In the genomic region with DNA sequence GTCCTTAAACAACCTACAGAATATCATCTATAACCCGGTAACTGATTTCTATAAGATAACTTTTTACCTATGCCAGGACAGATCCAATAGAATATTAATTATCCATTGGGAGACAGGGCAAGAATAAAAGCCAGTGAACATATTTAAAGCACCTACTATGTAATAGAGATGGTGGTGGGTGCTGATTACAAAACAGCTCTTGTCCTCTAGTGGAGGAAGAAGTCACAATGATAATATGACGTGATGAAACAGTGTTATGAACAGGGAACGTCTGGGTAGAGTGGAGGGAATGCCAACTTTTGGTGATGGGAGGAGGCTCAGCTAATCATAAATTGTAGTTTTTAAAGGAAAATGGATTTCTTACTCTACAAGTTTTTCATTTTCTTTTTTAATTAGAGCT, we compare ENCODE assay signal across 23 cellular contexts. TPM values are rescaled to one million over a fixed set of nuclear protein-coding genes. Genes with fewer than 3 reads are reported as not detected.
DNase-seq lines count a peak whose midpoint lies in the region; ATAC-seq and TF ChIP-seq lines count a peak whose summit lies in the region.
"Had no signal": no experiment of that assay in that cellular context is flagged by ENCODE, and none has a peak within 500 bp of the region (broad histone marks: within the 10 kb centered on the region; RNA-seq: fewer than 3 reads in every experiment).

No MANE protein-coding gene starts in this region.

- no peak for DNase-seq in activated T-cell treated with anti-CD3 and anti-CD28 coated beads, Interleukin-2, amount 50 U/mL, for 72 hours
- DNase-seq in activated T-cell treated with anti-CD3 and anti-CD28 coated beads, Interleukin-2, amount 50 U/mL, for 48 hours = no peak
- DNase-seq in CD4-positive, CD25-positive, alpha-beta regulatory T cell = no peak
- no peak for DNase-seq in memory B cell (ENCODE audit: low spot score in 2 of 2)
- no peak for DNase-seq in GM13976 (ENCODE audit: low spot score)
- no peak for DNase-seq in islet precursor cell
- DNase-seq: AML-193; Calu3; cerebellar nuclear complex; DMS79 treated with DMSO at 0.1 percent for 48 hours; GF-D8; H7; naive B cell; NCI-H1105; NCI-H1930; NCI-H526 treated with DMSO at 0.1 percent for 48 hours; SJCRH30; stimulated activated CD8-positive, alpha-beta memory T cell treated with anti-CD3 and anti-CD28 coated beads, Interleukin-4, amount 100 ng/mL, for 48 hours; upper lobe of left lung had no signal

- H3K27me3 Mint-ChIP-seq in activated T-cell treated with anti-CD3 and anti-CD28 coated beads, Interleukin-2, amount 50 U/mL, for 72 hours (ENCODE audit: low read depth) = no peaks in the 10 kb centered on the region
- H3K27me3 Mint-ChIP-seq in CD4-positive, CD25-positive, alpha-beta regulatory T cell = peaks cover 4% of the 10 kb centered on the region
- H3K27me3 Mint-ChIP-seq in memory B cell = no peaks in the 10 kb centered on the region
- H3K27me3 Mint-ChIP-seq: naive B cell had no signal

- no peaks in the 10 kb centered on the region for H3K9me3 ChIP-seq in CD4-positive, CD25-positive, alpha-beta regulatory T cell (ENCODE audit: control insufficient read depth in 2 of 2, low read length in 2 of 2)
- H3K9me3 ChIP-seq: A549, SJCRH30, upper lobe of left lung had no signal

- H3K4me1 Mint-ChIP-seq in activated T-cell treated with anti-CD3 and anti-CD28 coated beads, Interleukin-2, amount 50 U/mL, for 72 hours (ENCODE audit: low read depth) = peaks cover 38% of the 10 kb centered on the region
- peaks cover 31 to 58% (median 50%) of the 10 kb centered on the region in 4 donors for H3K4me1 Mint-ChIP-seq in CD4-positive, CD25-positive, alpha-beta regulatory T cell
- H3K4me1 Mint-ChIP-seq in memory B cell = peaks cover 11% of the 10 kb centered on the region

- peak overlapping the region; percentile 19 for H3K4me3 ChIP-seq in CD4-positive, CD25-positive, alpha-beta regulatory T cell (ENCODE audit: low read depth, low read length)
- H3K4me3 ChIP-seq: A549, SJCRH30, upper lobe of left lung had no signal

- H3K27me3 ChIP-seq in CD4-positive, CD25-positive, alpha-beta regulatory T cell (ENCODE audit: control insufficient read depth, insufficient read depth, low read length) = no peaks in the 10 kb centered on the region
- H3K27me3 ChIP-seq: SJCRH30, upper lobe of left lung had no signal

- in situ Hi-C loops in GM13976 (cut with MboI; ENCODE audit: low sequenced_read_pairs, unreplicated experiment) = no loop called here

- H3K27ac Mint-ChIP-seq in activated T-cell treated with anti-CD3 and anti-CD28 coated beads, Interleukin-2, amount 50 U/mL, for 72 hours = peak overlapping the region; percentile 4
- no peak overlapping the region for H3K27ac Mint-ChIP-seq in CD4-positive, CD25-positive, alpha-beta regulatory T cell
- peak overlapping the region; percentile 29 for H3K27ac Mint-ChIP-seq in memory B cell
- H3K27ac Mint-ChIP-seq: mesothelial cell of epicardium had no signal

- peaks cover 23% of the 10 kb centered on the region for H3K36me3 ChIP-seq in CD4-positive, CD25-positive, alpha-beta regulatory T cell (ENCODE audit: control insufficient read depth, insufficient read depth, low read length)
- H3K36me3 ChIP-seq: SJCRH30 had no signal

- peaks cover 18% of the 10 kb centered on the region for H3K4me1 ChIP-seq in CD4-positive, CD25-positive, alpha-beta regulatory T cell (ENCODE audit: control insufficient read depth, insufficient read depth, low read length, poor library complexity, severe bottlenecking)
- H3K4me1 ChIP-seq: SJCRH30 had no signal

- no peak for TF ChIP-seq CTCF in VCaP (conservative IDR thresholded peaks at IDR 0.05)
- TF ChIP-seq CTCF in GM13976 (IDR thresholded peaks at IDR 0.05; ENCODE audit: borderline replicate concordance, control extremely low read depth, extremely low read depth, insufficient read depth, missing control alignments) = no peak

- peak overlapping the region; percentile 90 for H3K27ac ChIP-seq in CD4-positive, CD25-positive, alpha-beta regulatory T cell (ENCODE audit: insufficient read depth, low read length, poor library complexity, severe bottlenecking)
- H3K27ac ChIP-seq in VCaP = peak overlapping the region; percentile 99
- H3K27ac ChIP-seq: A549, SJCRH30 had no signal

- ATAC-seq in activated T-cell treated with anti-CD3 and anti-CD28 coated beads, Interleukin-2, amount 50 U/mL, for 72 hours (replicated peaks in 1 of 2) = no peak
- ATAC-seq in CD4-positive, CD25-positive, alpha-beta regulatory T cell (ENCODE audit: low read depth in 2 of 2) = no peak
- ATAC-seq in memory B cell (ENCODE audit: low read depth) = no peak
- no peak for ATAC-seq in HG02852 (IDR thresholded peaks at IDR 0.05; ENCODE audit: unreplicated experiment)
- ATAC-seq: A549 had no signal

- no peaks in the 10 kb centered on the region for H3K9me3 Mint-ChIP-seq in activated T-cell treated with anti-CD3 and anti-CD28 coated beads, Interleukin-2, amount 50 U/mL, for 72 hours
- no peaks in the 10 kb centered on the region for H3K9me3 Mint-ChIP-seq in CD4-positive, CD25-positive, alpha-beta regulatory T cell
- H3K9me3 Mint-ChIP-seq in memory B cell = no peaks in the 10 kb centered on the region
- H3K9me3 Mint-ChIP-seq: mesothelial cell of epicardium had no signal

- peak overlapping the region in 1 of 2 donors; percentile 4 for H3K4me3 Mint-ChIP-seq in activated T-cell treated with anti-CD3 and anti-CD28 coated beads, Interleukin-2, amount 50 U/mL, for 72 hours
- H3K4me3 Mint-ChIP-seq in CD4-positive, CD25-positive, alpha-beta regulatory T cell = peak overlapping the region; percentile 37 to 76 (median 64)
- no peak overlapping the region for H3K4me3 Mint-ChIP-seq in memory B cell
- H3K4me3 Mint-ChIP-seq: mesothelial cell of epicardium had no signal

- H3K36me3 Mint-ChIP-seq in activated T-cell treated with anti-CD3 and anti-CD28 coated beads, Interleukin-2, amount 50 U/mL, for 72 hours (ENCODE audit: insufficient read depth in 2 of 2) = peaks cover 6 to 13% of the 10 kb centered on the region in 2 donors
- H3K36me3 Mint-ChIP-seq in CD4-positive, CD25-positive, alpha-beta regulatory T cell = peaks cover 21% of the 10 kb centered on the region
- H3K36me3 Mint-ChIP-seq in memory B cell = peaks cover 17% of the 10 kb centered on the region

RNA-seq across cellular contexts. Expression of gene LGALS8, which starts 2.3 kb away (rescaled TPM):
- 10 to 100 TPM; 70.1 to 96.9 TPM for total RNA-seq in activated T-cell treated with anti-CD3 and anti-CD28 coated beads, Interleukin-2, amount 50 U/mL, for 72 hours
- total RNA-seq in CD4-positive, CD25-positive, alpha-beta regulatory T cell = 183 TPM
- polyA plus RNA-seq in CD4-positive, CD25-positive, alpha-beta regulatory T cell = 10 to 100 TPM; 53.3 to 70.7 (median 60.1) TPM

Comparison
In these comparisons a context has a peak if more than half of its experiments do, and no peak if none do; other contexts are left out.
1. H3K27ac Mint-ChIP-seq: peak in activated T-cell treated with anti-CD3 and anti-CD28 coated beads, Interleukin-2, amount 50 U/mL, for 72 hours (single experiment) and memory B cell (single experiment); none in CD4-positive, CD25-positive, alpha-beta regulatory T cell (0 of 3).